1 cellular context compared by ENCODE assay signal in genomic region chr9:69535911-69536310, GRCh38.
TF ChIP-seq lines count a peak whose summit lies in the region.

No MANE protein-coding gene starts in this region.

TF ChIP-seq in SK-N-SH treated with all-trans-retinoic acid at 6 μM for 48 hours, 23 proteins besides CTCF, POLR2A, EP300 and RAD21 (continued from another document):
- TF ChIP-seq TOX (CRISPR knock-in tag; IDR thresholded peaks at IDR 0.05; ENCODE audit: borderline replicate concordance) (no peak), ZC3H10 (CRISPR knock-in tag; IDR thresholded peaks at IDR 0.05) (no peak), ZNF70 (CRISPR knock-in tag; IDR thresholded peaks at IDR 0.05) (no peak), ZFP30 (CRISPR knock-in tag; IDR thresholded peaks at IDR 0.05) (no peak)
